Comparison of ENCODE assay signal across 11 cellular contexts in genomic region chr12:111426341-111427185, GRCh38. TPM values are rescaled to one million over a fixed set of nuclear protein-coding genes. Genes with fewer than 3 reads are reported as not detected.
DNase-seq lines count a peak whose midpoint lies in the region; ATAC-seq and TF ChIP-seq lines count a peak whose summit lies in the region.
"Had no signal": no experiment of that assay in that cellular context is flagged by ENCODE, and none has a peak within 500 bp of the region (broad histone marks: within the 10 kb centered on the region; RNA-seq: fewer than 3 reads in every experiment).

No MANE protein-coding gene starts in this region.

- peak; percentile 55 for ATAC-seq in activated naive CD8-positive, alpha-beta T cell treated with anti-CD3 and anti-CD28 coated beads, Interleukin-2, amount 50 U/mL, for 24 hours
- ATAC-seq in mucosa of descending colon (peak; percentile 73), GM19023 (IDR thresholded peaks at IDR 0.05; ENCODE audit: unreplicated experiment) (no peak), GM18502 (IDR thresholded peaks at IDR 0.05; ENCODE audit: poor library complexity, unreplicated experiment) (no peak), GM21529 (IDR thresholded peaks at IDR 0.05; ENCODE audit: unreplicated experiment) (no peak)

- no peaks in the 10 kb centered on the region for H3K9me3 ChIP-seq in mucosa of descending colon

- H3K9me3 Mint-ChIP-seq in Calu3 (ENCODE audit: low read depth, unreplicated experiment), result no peaks in the 10 kb centered on the region
- no peaks in the 10 kb centered on the region for H3K9me3 Mint-ChIP-seq in activated naive CD8-positive, alpha-beta T cell treated with anti-CD3 and anti-CD28 coated beads, Interleukin-2, amount 50 U/mL, for 24 hours

- no peaks in the 10 kb centered on the region for H3K36me3 ChIP-seq in mucosa of descending colon (ENCODE audit: low read depth)

- H3K4me1 ChIP-seq in mucosa of descending colon (ENCODE audit: low read depth), result peaks cover 55% of the 10 kb centered on the region

- peaks cover 31% of the 10 kb centered on the region for H3K4me1 Mint-ChIP-seq in Calu3 (ENCODE audit: low read depth, unreplicated experiment)
- peaks cover 81% of the 10 kb centered on the region for H3K4me1 Mint-ChIP-seq in activated naive CD8-positive, alpha-beta T cell treated with anti-CD3 and anti-CD28 coated beads, Interleukin-2, amount 50 U/mL, for 24 hours

- no peak for TF ChIP-seq CTCF in Calu3 (IDR thresholded peaks at IDR 0.05; ENCODE audit: unreplicated experiment)
- no peak for TF ChIP-seq CTCF in mucosa of descending colon (IDR thresholded peaks at IDR 0.05)

- no peak for DNase-seq in Calu3
- peak; percentile 78 for DNase-seq in M059J (ENCODE audit: low read depth)
- DNase-seq in activated naive CD8-positive, alpha-beta T cell treated with anti-CD3 and anti-CD28 coated beads, Interleukin-2, amount 50 U/mL, for 24 hours, result no peak
- DNase-seq in mucosa of descending colon, result peak; percentile 66 to 73 (median 69)
- DNase-seq in T1000 (lab: John Stamatoyannopoulos, UW), result no peak
- DNase-seq: cortex of kidney, NCI-H1436, OCI-M1 had no signal

- no peak overlapping the region for H3K4me3 ChIP-seq in mucosa of descending colon

- H3K4me3 Mint-ChIP-seq in Calu3 (ENCODE audit: low read depth, unreplicated experiment), result no peak overlapping the region
- H3K4me3 Mint-ChIP-seq in activated naive CD8-positive, alpha-beta T cell treated with anti-CD3 and anti-CD28 coated beads, Interleukin-2, amount 50 U/mL, for 24 hours, result peak overlapping the region; percentile 55

- intact Hi-C loops in Calu3 (cut with micrococcal nuclease; ENCODE audit: unreplicated experiment) (no loop called here), mucosa of descending colon (cut with DNase I, micrococcal nuclease) (no loop called here)

- no TSS peak for BruUV-seq in Calu3 (replicated peaks; lab: Mats Ljungman, UMichigan)

- H3K27ac Mint-ChIP-seq in Calu3 (ENCODE audit: unreplicated experiment), result peak overlapping the region; percentile 68
- peak overlapping the region; percentile 79 for H3K27ac Mint-ChIP-seq in activated naive CD8-positive, alpha-beta T cell treated with anti-CD3 and anti-CD28 coated beads, Interleukin-2, amount 50 U/mL, for 24 hours

- H3K36me3 Mint-ChIP-seq in Calu3 (ENCODE audit: insufficient read depth, unreplicated experiment), result peaks cover 28% of the 10 kb centered on the region
- H3K36me3 Mint-ChIP-seq in activated naive CD8-positive, alpha-beta T cell treated with anti-CD3 and anti-CD28 coated beads, Interleukin-2, amount 50 U/mL, for 24 hours (ENCODE audit: low read depth), result peaks cover 22% of the 10 kb centered on the region

- H3K27me3 Mint-ChIP-seq in Calu3 (ENCODE audit: unreplicated experiment), result no peaks in the 10 kb centered on the region
- H3K27me3 Mint-ChIP-seq in activated naive CD8-positive, alpha-beta T cell treated with anti-CD3 and anti-CD28 coated beads, Interleukin-2, amount 50 U/mL, for 24 hours, result no peaks in the 10 kb centered on the region

- CTCF ChIA-PET in Calu3 (lab: Charles Lee), result interaction anchor here (0.5 to 1.8 kb wide), 4 partner anchors 11 to 215 kb away, joined by 4 to 8 read pairs (median 6); no protein-coding TSS in a partner anchor

RNA-seq across cellular contexts. Expression of gene SH2B3, which starts 20.8 kb away (rescaled TPM):
- total RNA-seq in Calu3 (2022) (14.3 and 17.3 TPM in 2 replicates), mucosa of descending colon (10 to 100 TPM; 16.5 to 22.4 (median 20.5) TPM)
- 31.5 and 48.6 TPM in 2 replicates for total RNA-seq in M059J (2014; rRNA removed; shearing (Covaris generic))

RNA-seq across cellular contexts. Expression of gene PHETA1, which starts 57.7 kb away (rescaled TPM):
- total RNA-seq in Calu3 (2022) (20.7 and 28.5 TPM in 2 replicates), mucosa of descending colon (10 to 100 TPM; 21.4 to 39.8 (median 23.4) TPM)
- 2.3 and 3.9 TPM in 2 replicates for total RNA-seq in M059J (2014; rRNA removed; shearing (Covaris generic))

Comparison
In these comparisons a context has a peak if more than half of its experiments do, and no peak if none do; other contexts are left out.
1. DNase-seq: peak in M059J (single experiment) and mucosa of descending colon (3 of 3); none in Calu3 (single experiment), activated naive CD8-positive, alpha-beta T cell treated with anti-CD3 and anti-CD28 coated beads, Interleukin-2, amount 50 U/mL, for 24 hours (single experiment) and T1000 (single experiment).
2. ATAC-seq: peak in activated naive CD8-positive, alpha-beta T cell treated with anti-CD3 and anti-CD28 coated beads, Interleukin-2, amount 50 U/mL, for 24 hours (single experiment) and mucosa of descending colon (single experiment); none in GM19023 (single experiment), GM18502 (single experiment) and GM21529 (single experiment).